Comparison of ENCODE assay signal across 1 cellular context in genomic region chr19:16249826-16250434, GRCh38.
TF ChIP-seq lines count a peak whose summit lies in the region.

No MANE protein-coding gene starts in this region.

TF ChIP-seq in IMR-90, 13 proteins besides CTCF, POLR2A, EP300 and RAD21:
- no peak for TF ChIP-seq NFE2L2 (IDR thresholded peaks at IDR 0.05; ENCODE audit: low read depth, low read length)
- TF ChIP-seq RFX5 (IDR thresholded peaks at IDR 0.05; ENCODE audit: low read depth, low read length): no peak
- TF ChIP-seq FOS (IDR thresholded peaks at IDR 0.05; ENCODE audit: low read depth, low read length): no peak
- no peak for TF ChIP-seq BHLHE40 (IDR thresholded peaks at IDR 0.05; ENCODE audit: low read depth, low read length)
- TF ChIP-seq RCOR1 (IDR thresholded peaks at IDR 0.05; ENCODE audit: insufficient replicate concordance, low read length): no peak
- no peak for TF ChIP-seq CHD1 (IDR thresholded peaks at IDR 0.05; ENCODE audit: low read depth, low read length)
- no peak for TF ChIP-seq MAFK (IDR thresholded peaks at IDR 0.05; ENCODE audit: low read depth, low read length)
- TF ChIP-seq ELK1 (IDR thresholded peaks at IDR 0.05; ENCODE audit: borderline replicate concordance, low read depth, low read length): no peak
- TF ChIP-seq MAZ (IDR thresholded peaks at IDR 0.05; ENCODE audit: borderline replicate concordance, low read depth, low read length): no peak
- no peak for TF ChIP-seq CEBPB (IDR thresholded peaks at IDR 0.05; ENCODE audit: low read depth, low read length)
- no peak for TF ChIP-seq USF2 (IDR thresholded peaks at IDR 0.05; ENCODE audit: low read depth, low read length)
